In the genomic region with DNA sequence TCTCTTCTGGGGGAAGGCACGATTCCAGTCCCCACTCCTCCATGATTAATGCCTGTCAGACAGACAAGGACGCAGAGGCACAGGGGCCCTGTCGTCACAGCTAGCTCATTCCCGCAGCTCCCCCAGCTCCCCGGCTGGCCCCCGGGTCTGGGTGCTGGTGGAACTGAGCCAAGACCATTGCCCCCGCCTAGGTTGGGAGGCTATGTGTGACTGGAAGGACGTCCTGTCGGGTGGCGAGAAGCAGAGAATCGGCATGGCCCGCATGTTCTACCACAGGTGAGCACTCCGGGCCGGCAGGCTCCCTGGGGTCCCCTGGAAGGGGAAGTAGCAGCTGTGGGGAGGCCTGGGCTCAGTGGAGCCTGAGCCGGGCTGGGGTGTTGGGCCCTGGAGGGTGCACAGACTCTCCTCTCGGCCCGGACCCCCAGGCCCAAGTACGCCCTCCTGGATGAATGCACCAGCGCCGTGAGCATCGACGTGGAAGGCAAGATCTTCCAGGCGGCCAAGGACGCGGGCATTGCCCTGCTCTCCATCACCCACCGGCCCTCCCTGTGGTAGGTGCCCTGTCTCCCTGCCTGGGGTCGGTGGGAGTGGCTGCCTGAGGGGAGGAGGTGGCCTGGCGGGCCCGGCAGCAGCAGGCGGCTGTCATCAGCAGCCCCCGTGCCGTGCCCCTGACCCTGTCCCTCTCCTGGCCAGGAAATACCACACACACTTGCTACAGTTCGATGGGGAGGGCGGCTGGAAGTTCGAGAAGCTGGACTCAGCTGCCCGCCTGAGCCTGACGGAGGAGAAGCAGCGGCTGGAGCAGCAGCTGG, we compare ENCODE assay signal across 6 cellular contexts. TPM values are rescaled to one million over a fixed set of nuclear protein-coding genes. Genes with fewer than 3 reads are reported as not detected.
"Had no signal": no experiment of that assay in that cellular context is flagged by ENCODE, and none has a peak within 500 bp of the region (broad histone marks: within the 10 kb centered on the region; RNA-seq: fewer than 3 reads in every experiment).

No MANE protein-coding gene starts in this region.

RNA-seq across cellular contexts. Expression of a gene that starts 37.8 kb away (rescaled TPM):
- total RNA-seq: activated CD4-positive, alpha-beta T cell treated with anti-CD3 and anti-CD28 coated beads, Interleukin-2, amount 10 ng/mL, durations not matched to agents 7 days and 5 days; activated CD8-positive, alpha-beta memory T cell treated with anti-CD3 and anti-CD28 coated beads, Interleukin-2, amount 10 ng/mL, durations not matched to agents 7 days and 5 days; body of pancreas; lower lobe of right lung; natural killer cell; T-cell had no signal
